ENCODE assay signal across 25 cellular contexts in genomic region chr4:6437682-6438264, GRCh38. TPM values are rescaled to one million over a fixed set of nuclear protein-coding genes. Genes with fewer than 3 reads are reported as not detected.
"Had no signal": no experiment of that assay in that cellular context is flagged by ENCODE, and none has a peak within 500 bp of the region (broad histone marks: within the 10 kb centered on the region; RNA-seq: fewer than 3 reads in every experiment).

No MANE protein-coding gene starts in this region.

- DNase-seq: activated CD4-positive, alpha-beta T cell treated with anti-CD3 and anti-CD28 coated beads, Interleukin-2, amount 10 ng/mL, durations not matched to agents 24 days and 14 days; activated CD4-positive, CD25-positive, alpha-beta regulatory T cell; activated CD8-positive, alpha-beta T cell treated with anti-CD3 and anti-CD28 coated beads for 36 hours; activated naive CD4-positive, alpha-beta T cell treated with Interleukin-2 at 50 U/mL for 16 hours; activated naive CD8-positive, alpha-beta T cell treated with anti-CD3 and anti-CD28 coated beads, Interleukin-2, amount 10 ng/mL, durations not matched to agents 7 days and 5 days; activated T-cell treated with anti-CD3 and anti-CD28 coated beads, Interleukin-2, amount 50 U/mL, for 1 hour; anterior cingulate cortex; caudate nucleus; colonic mucosa; foreskin melanocyte; glutamatergic neuron; hippocampal formation; left cardiac atrium; mesenchymal stem cell; retina; stimulated activated CD4-positive, alpha-beta T cell treated with anti-CD3 and anti-CD28 coated beads, Interleukin-12 subunit alpha, Interleukin-12 subunit beta, amount 100 ng/mL, for 4 hours; stimulated activated CD4-positive, alpha-beta T cell treated with anti-CD3 and anti-CD28 coated beads, Interleukin-2, amount 100 ng/mL, for 24 hours; stimulated activated naive CD8-positive, alpha-beta T cell treated with anti-CD3 and anti-CD28 coated beads, Interleukin-15, Interleukin-2, amounts not matched to agents 100 U/mL and 50 U/mL, for 24 hours; T1000; trophoblast cell had no signal

- H3K27ac ChIP-seq: colonic mucosa, parathyroid adenoma, suprapubic skin had no signal

- ATAC-seq: activated CD8-positive, alpha-beta T cell treated with anti-CD3 and anti-CD28 coated beads for 36 hours; naive thymus-derived CD8-positive, alpha-beta T cell; stimulated activated naive CD8-positive, alpha-beta T cell treated with anti-CD3 and anti-CD28 coated beads, Interleukin-15, Interleukin-2, amounts not matched to agents 100 U/mL and 50 U/mL, for 24 hours had no signal

RNA-seq across cellular contexts. Expression of gene PPP2R2C, which starts 34.6 kb away (rescaled TPM):
- total RNA-seq: activated CD4-positive, alpha-beta T cell treated with anti-CD3 and anti-CD28 coated beads, Interleukin-2, amount 10 ng/mL, durations not matched to agents 24 days and 14 days; activated CD8-positive, alpha-beta T cell treated with anti-CD3 and anti-CD28 coated beads for 36 hours; activated naive CD8-positive, alpha-beta T cell treated with anti-CD3 and anti-CD28 coated beads, Interleukin-2, amount 10 ng/mL, durations not matched to agents 7 days and 5 days; activated T-helper 2 cell treated with anti-CD3 and anti-CD28 coated beads, Interferon-gamma antibody, Interleukin-2, Interleukin-4, amounts not matched to agents 10 μg/mL and 5 μg/mL and 100 μg/mL, durations not matched to agents 14 hours and 24 hours and 36 hours; epithelial cell of proximal tubule; naive thymus-derived CD8-positive, alpha-beta T cell had no signal
- polyA plus RNA-seq: naive thymus-derived CD8-positive, alpha-beta T cell had no signal
